In genomic region chr2:227717687-227718567, GRCh38 we compare ENCODE assay signal across 8 cellular contexts. TPM values are rescaled to one million over a fixed set of nuclear protein-coding genes. Genes with fewer than 3 reads are reported as not detected.
DNase-seq lines count a peak whose midpoint lies in the region; ATAC-seq, FAIRE-seq and TF ChIP-seq lines count a peak whose summit lies in the region.

TSS of gene SLC19A3 (minus strand) at chr2:227718028. CDS start at chr2:227702318, 15,710 bp downstream.

- in situ Hi-C loops in HAP-1 (cut with MboI; ENCODE audit: low sequenced_read_pairs): no loop called here

- peak within 1 kb of the TSS; percentile 81 for H3K4me2 ChIP-seq in neuronal stem cell (ENCODE audit: insufficient read depth, low read length, poor library complexity, severe bottlenecking)

- ATAC-seq in Right ventricle myocardium superior (ENCODE audit: poor library complexity) (peak; percentile 97), GM21717 (IDR thresholded peaks at IDR 0.05; ENCODE audit: unreplicated experiment) (no peak)

- H3K36me3 ChIP-seq in ACC112 (ENCODE audit: insufficient read depth, low read length): no peaks in the 10 kb centered on the region
- H3K36me3 ChIP-seq in HAP-1 (replicated peaks): no peaks in the 10 kb centered on the region
- H3K36me3 ChIP-seq in adipocyte (ENCODE audit: control insufficient read depth, insufficient read depth, low read length, severe bottlenecking): no peaks in the 10 kb centered on the region
- no peaks in the 10 kb centered on the region for H3K36me3 ChIP-seq in neuronal stem cell (replicated peaks in 1 of 2; ENCODE audit: control insufficient read depth in 2 of 2, insufficient read depth in 2 of 2, low read length in 2 of 2)
- H3K36me3 ChIP-seq in SJCRH30: no peaks in the 10 kb centered on the region

- no CpG with 5 or more reads among the region's 35 CpGs for WGBS in neuronal stem cell (ENCODE audit: extremely low coverage in 2 of 2, insufficient read length in 2 of 2, insufficient replicate concordance in 1 of 2), 2 donors

- no peak within 1 kb of the TSS for H4K8ac ChIP-seq in neuronal stem cell (ENCODE audit: low read depth, low read length)

- no peak within 1 kb of the TSS for H2AK5ac ChIP-seq in neuronal stem cell (ENCODE audit: low read depth, low read length)

- DNase-seq in HAP-1 (ENCODE audit: low spot score in 2 of 2) (peak; percentile 21 to 76), adipocyte (ENCODE audit: low read depth) (peak; percentile 85), Right ventricle myocardium superior (peak; percentile 95), neuronal stem cell (ENCODE audit: low spot score) (peak; percentile 63), GM12891 (ENCODE audit: insufficient read length, low spot score) (no peak), SJCRH30 (no peak)

- H3K4ac ChIP-seq in neuronal stem cell (ENCODE audit: low read length): no peak within 1 kb of the TSS

- H3K4me1 ChIP-seq in ACC112 (ENCODE audit: control insufficient read depth, insufficient read depth, low read length, unreplicated experiment): no peaks in the 10 kb centered on the region
- peaks cover 10% of the 10 kb centered on the region; the same call in 1 of the 2 replicates for H3K4me1 ChIP-seq in HAP-1
- H3K4me1 ChIP-seq in adipocyte (ENCODE audit: control insufficient read depth, insufficient read depth, low read length): peaks cover 26% of the 10 kb centered on the region
- no peaks in the 10 kb centered on the region for H3K4me1 ChIP-seq in neuronal stem cell (ENCODE audit: control insufficient read depth in 2 of 2, insufficient read depth in 1 of 2, low read depth in 1 of 2, low read length in 2 of 2)
- no peaks in the 10 kb centered on the region for H3K4me1 ChIP-seq in SJCRH30

- H4K91ac ChIP-seq in neuronal stem cell (ENCODE audit: low read depth, low read length, poor library complexity): no peak within 1 kb of the TSS

- no peak within 1 kb of the TSS for H3K23ac ChIP-seq in neuronal stem cell (ENCODE audit: low read depth, low read length, poor library complexity)

- no peaks in the 10 kb centered on the region for H3K79me1 ChIP-seq in neuronal stem cell (ENCODE audit: low read depth, low read length)

- no peaks in the 10 kb centered on the region for H3K79me2 ChIP-seq in ACC112 (ENCODE audit: control insufficient read depth, insufficient read depth, low read length, unreplicated experiment)

- H3K9me3 ChIP-seq in HAP-1: no peaks in the 10 kb centered on the region
- H3K9me3 ChIP-seq in adipocyte (ENCODE audit: control insufficient read depth, low read length): no peaks in the 10 kb centered on the region
- no peaks in the 10 kb centered on the region for H3K9me3 ChIP-seq in neuronal stem cell (replicated peaks in 1 of 2; ENCODE audit: control insufficient read depth in 2 of 2, insufficient read depth in 1 of 2, low read depth in 1 of 2, low read length in 2 of 2)
- H3K9me3 ChIP-seq in SJCRH30 (replicated peaks): no peaks in the 10 kb centered on the region

- H3K18ac ChIP-seq in neuronal stem cell (ENCODE audit: low read length): no peak within 1 kb of the TSS

- H2AFZ ChIP-seq in ACC112 (ENCODE audit: low read length, unreplicated experiment) (peak within 1 kb of the TSS; percentile 20), neuronal stem cell (ENCODE audit: low read length) (peak within 1 kb of the TSS; percentile 90)

- H2BK15ac ChIP-seq in neuronal stem cell (ENCODE audit: low read length): no peak within 1 kb of the TSS

- FAIRE-seq in GM12891 (lab: Jason Lieb, UNC): no peak

- intact Hi-C loops in Right ventricle myocardium superior (cut with DNase I): no loop called here

- H3K4me3 ChIP-seq in ACC112 (ENCODE audit: low read depth, low read length): peak within 1 kb of the TSS; percentile 75
- peak within 1 kb of the TSS; percentile 7; the same call in 1 of the 2 replicates for H3K4me3 ChIP-seq in HAP-1
- H3K4me3 ChIP-seq in adipocyte (ENCODE audit: low read length): peak within 1 kb of the TSS; percentile 87
- peak within 1 kb of the TSS; percentile 32 to 81 for H3K4me3 ChIP-seq in neuronal stem cell (ENCODE audit: low read length in 2 of 2)
- no peak within 1 kb of the TSS for H3K4me3 ChIP-seq in SJCRH30

- no peak within 1 kb of the TSS for H2BK5ac ChIP-seq in neuronal stem cell (ENCODE audit: low read length)

- H2BK120ac ChIP-seq in neuronal stem cell (ENCODE audit: low read depth, low read length): no peak within 1 kb of the TSS

- H3K9ac ChIP-seq in adipocyte (ENCODE audit: low read length) (peak within 1 kb of the TSS; percentile 86), neuronal stem cell (ENCODE audit: low read depth, low read length, poor library complexity) (no peak within 1 kb of the TSS)

- H2BK12ac ChIP-seq in neuronal stem cell (ENCODE audit: low read length): no peak within 1 kb of the TSS

- H3K27ac ChIP-seq in ACC112 (ENCODE audit: low read depth, low read length) (peak within 1 kb of the TSS; percentile 27; the same call in 1 of the 2 replicates), neuronal stem cell (replicated peaks; ENCODE audit: low read length) (no peak within 1 kb of the TSS), SJCRH30 (no peak within 1 kb of the TSS)

- H3K14ac ChIP-seq in neuronal stem cell (ENCODE audit: low read length): no peak within 1 kb of the TSS

- TF ChIP-seq POLR2A in GM12891 (IDR thresholded peaks at IDR 0.05; ENCODE audit: low read depth, low read length): no peak

- no peaks in the 10 kb centered on the region for H3K27me3 ChIP-seq in ACC112 (ENCODE audit: insufficient read depth, low read length)
- no peaks in the 10 kb centered on the region for H3K27me3 ChIP-seq in HAP-1 (ENCODE audit: low read depth)
- H3K27me3 ChIP-seq in adipocyte (replicated peaks; ENCODE audit: control insufficient read depth, insufficient read depth, low read length): no peaks in the 10 kb centered on the region
- H3K27me3 ChIP-seq in neuronal stem cell (ENCODE audit: control insufficient read depth in 3 of 3, insufficient read depth in 3 of 3, low read depth in 1 of 3, low read length in 3 of 3): peaks cover 0 to 19% (median 7%) of the 10 kb centered on the region in 3 experiments
- H3K27me3 ChIP-seq in SJCRH30: no peaks in the 10 kb centered on the region

TF ChIP-seq in GM12891, 5 proteins besides CTCF, POLR2A, EP300 and RAD21:
- no peak for TF ChIP-seq TAF1 (IDR thresholded peaks at IDR 0.05; ENCODE audit: low read depth, low read length)
- TF ChIP-seq SPI1 (IDR thresholded peaks at IDR 0.05; ENCODE audit: low read depth, low read length): no peak
- no peak for TF ChIP-seq PAX5 (IDR thresholded peaks at IDR 0.05; ENCODE audit: insufficient read depth, low read length, severe bottlenecking)
- TF ChIP-seq POU2F2 (IDR thresholded peaks at IDR 0.05; ENCODE audit: low read depth, low read length): no peak
- TF ChIP-seq POLR2AphosphoS5 (IDR thresholded peaks at IDR 0.05; ENCODE audit: low read depth, low read length): no peak
TF ChIP-seq in GM12891: peak in this region for 0.

RNA-seq across cellular contexts. Expression of gene SLC19A3, which starts in this region (rescaled TPM):
- 2.1 TPM for total RNA-seq in Right ventricle myocardium superior
- polyA plus RNA-seq in neuronal stem cell (2013, experiment 1 of 2): 0.73 TPM
- 0.72 TPM for polyA plus RNA-seq in neuronal stem cell (2013, experiment 2 of 2)
- not detected for polyA plus RNA-seq in GM12891 (2012; ENCODE audit: low read depth, missing spikeins)
- total RNA-seq in SJCRH30 (2014; rRNA removed; shearing (Covaris generic)): not detected in 2 replicates

Comparison
In these comparisons a context has a peak if more than half of its experiments do, and no peak if none do; other contexts are left out.
1. DNase-seq: peak in HAP-1 (2 of 2), adipocyte (single experiment), Right ventricle myocardium superior (single experiment) and neuronal stem cell (single experiment); none in GM12891 (single experiment) and SJCRH30 (0 of 2).